12 cellular contexts compared by ENCODE assay signal in genomic region chr10:99661370-99661749, GRCh38. TPM values are rescaled to one million over a fixed set of nuclear protein-coding genes. Genes with fewer than 3 reads are reported as not detected.
DNase-seq lines count a peak whose midpoint lies in the region; ATAC-seq and TF ChIP-seq lines count a peak whose summit lies in the region.
"Had no signal": no experiment of that assay in that cellular context is flagged by ENCODE, and none has a peak within 500 bp of the region (broad histone marks: within the 10 kb centered on the region; RNA-seq: fewer than 3 reads in every experiment).

No MANE protein-coding gene starts in this region.

- H3K27ac ChIP-seq in Panc1 (ENCODE audit: low read length) = no peak overlapping the region

- peaks cover 3 to 6% of the 10 kb centered on the region in 2 donors for H3K27me3 Mint-ChIP-seq in natural killer cell (ENCODE audit: low read depth in 2 of 2)

- intact Hi-C loops in Panc1 (cut with micrococcal nuclease; ENCODE audit: unreplicated experiment) (no loop called here), natural killer cell (cut with micrococcal nuclease) (no loop called here)

- in situ Hi-C loops in Panc1 (cut with HindIII; ENCODE audit: low pct_unique_long_range_greater_than_20kb, low sequenced_read_pairs) = no loop called here

- TF ChIP-seq CTCF in Panc1 (IDR thresholded peaks at IDR 0.05) (no peak), natural killer cell (IDR thresholded peaks at IDR 0.05) (no peak)

- CTCF ChIA-PET in Panc1 (lab: Charles Lee) = no interaction called here

- no peak overlapping the region for H3K4me3 ChIP-seq in Panc1 (ENCODE audit: low read depth in 2 of 2, low read length in 2 of 2)
- H3K4me3 ChIP-seq: HAP-1 had no signal

- no peaks in the 10 kb centered on the region for H3K27me3 ChIP-seq in Panc1 (ENCODE audit: control insufficient read depth, insufficient read depth, low read length)

- no peak overlapping the region for H3K27ac Mint-ChIP-seq in natural killer cell
- H3K27ac Mint-ChIP-seq: activated CD8-positive, alpha-beta memory T cell treated with anti-CD3 and anti-CD28 coated beads, Interleukin-2, amount 10 ng/mL, durations not matched to agents 7 days and 5 days had no signal

- H3K4me1 ChIP-seq in Panc1 (ENCODE audit: control insufficient read depth, insufficient read depth, low read length) = peaks cover 16% of the 10 kb centered on the region

- peaks cover 10% of the 10 kb centered on the region; the same call in 1 of the 2 replicates for H3K36me3 ChIP-seq in Panc1 (ENCODE audit: control insufficient read depth, insufficient read depth, low read length)

- peaks cover 22 to 24% of the 10 kb centered on the region in 2 donors for H3K4me1 Mint-ChIP-seq in natural killer cell

- no peaks in the 10 kb centered on the region for H3K9me3 Mint-ChIP-seq in natural killer cell

- ATAC-seq in Panc1 = no peak
- ATAC-seq in natural killer cell = no peak
- ATAC-seq in GM21515 (IDR thresholded peaks at IDR 0.05; ENCODE audit: unreplicated experiment) = no peak
- no peak for ATAC-seq in HG02870 (IDR thresholded peaks at IDR 0.05; ENCODE audit: unreplicated experiment)
- no peak for ATAC-seq in HG03342 (IDR thresholded peaks at IDR 0.05; ENCODE audit: unreplicated experiment)
- ATAC-seq: activated CD8-positive, alpha-beta memory T cell treated with anti-CD3 and anti-CD28 coated beads, Interleukin-2, amount 10 ng/mL, durations not matched to agents 7 days and 5 days; stimulated activated naive CD8-positive, alpha-beta T cell treated with anti-CD3 and anti-CD28 coated beads, Interleukin-15, Interleukin-2, amounts not matched to agents 100 U/mL and 50 U/mL, for 24 hours had no signal

- no peaks in the 10 kb centered on the region for H3K9me3 ChIP-seq in Panc1 (ENCODE audit: control insufficient read depth, insufficient read depth, low read depth, low read length)
- H3K9me3 ChIP-seq: HAP-1 had no signal

- BruUV-seq in Panc1 (replicated peaks; lab: Mats Ljungman, UMichigan) = no TSS peak

- no peaks in the 10 kb centered on the region for H3K36me3 Mint-ChIP-seq in natural killer cell

- POLR2A ChIA-PET in Panc1 (lab: Charles Lee) = no interaction called here

- DNase-seq in COLO829 (ENCODE audit: low spot score) (peak; percentile 70), Panc1 (ENCODE audit: low read depth, low spot score) (peak; percentile 94), dermis blood vessel endothelial cell (peak; percentile 71), natural killer cell (no peak), NCI-H2227 treated with DMSO at 0.1 percent for 48 hours (lab: John Stamatoyannopoulos, UW) (no peak)
- DNase-seq: activated CD8-positive, alpha-beta memory T cell treated with anti-CD3 and anti-CD28 coated beads, Interleukin-2, amount 10 ng/mL, durations not matched to agents 7 days and 5 days; NCI-H2081 treated with DMSO at 0.1 percent for 48 hours; stimulated activated naive CD8-positive, alpha-beta T cell treated with anti-CD3 and anti-CD28 coated beads, Interleukin-15, Interleukin-2, amounts not matched to agents 100 U/mL and 50 U/mL, for 24 hours had no signal

- peak overlapping the region; percentile 43 for H3K4me3 Mint-ChIP-seq in natural killer cell
- H3K4me3 Mint-ChIP-seq: activated CD8-positive, alpha-beta memory T cell treated with anti-CD3 and anti-CD28 coated beads, Interleukin-2, amount 10 ng/mL, durations not matched to agents 7 days and 5 days had no signal

RNA-seq across cellular contexts. Expression of gene ENTPD7, which starts 2.1 kb away (rescaled TPM):
- total RNA-seq in Panc1 (2021; ENCODE audit: unreplicated experiment) (15.9 TPM), dermis blood vessel endothelial cell (23.0 and 25.2 TPM in 2 replicates), natural killer cell (1 to 10 TPM; 3.7 to 6.3 (median 5.6) TPM)
- polyA plus RNA-seq in Panc1 (2012; ENCODE audit: insufficient read length) = 5.4 TPM

RNA-seq across cellular contexts. Expression of gene SLC25A28, which starts 41.1 kb away (rescaled TPM):
- total RNA-seq in Panc1 (2021; ENCODE audit: unreplicated experiment) (42.8 TPM), dermis blood vessel endothelial cell (6.9 and 15.1 TPM in 2 replicates), natural killer cell (10 to 100 TPM; 73.0 to 83.6 (median 75.3) TPM)
- 44.8 TPM for polyA plus RNA-seq in Panc1 (2012; ENCODE audit: insufficient read length)

Comparison
In these comparisons a context has a peak if more than half of its experiments do, and no peak if none do; other contexts are left out.
1. DNase-seq: peak in COLO829 (single experiment), Panc1 (single experiment) and dermis blood vessel endothelial cell (single experiment); none in natural killer cell (single experiment) and NCI-H2227 treated with DMSO at 0.1 percent for 48 hours (single experiment).